Comparison of ENCODE assay signal across 22 cellular contexts in the genomic region with DNA sequence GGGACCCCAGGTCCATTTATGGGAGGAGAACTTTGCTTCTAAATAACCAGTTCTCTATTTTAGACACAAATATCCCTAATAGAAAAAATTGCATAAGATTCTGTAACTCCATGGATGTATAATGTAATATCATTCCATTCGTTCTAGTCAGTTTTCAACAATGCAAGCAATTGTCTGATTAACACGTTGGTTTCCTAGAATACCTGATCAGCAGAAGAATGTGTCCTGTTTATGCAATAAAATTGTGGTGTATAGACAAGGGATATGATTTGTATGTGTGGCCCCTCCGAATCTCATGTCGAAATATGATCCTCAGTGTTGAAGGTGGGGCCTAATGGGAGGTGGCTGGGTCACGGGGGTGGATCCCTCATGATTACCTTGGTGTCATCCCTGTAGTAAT.
A peak's percentile ranks its signal among the peaks of the same experiment; 100 is the strongest.
DNase-seq lines count a peak whose midpoint lies in the region; ATAC-seq and TF ChIP-seq lines count a peak whose summit lies in the region.
"Had no signal": no experiment of that assay in that cellular context is flagged by ENCODE, and none has a peak within 500 bp of the region (broad histone marks: within the 10 kb centered on the region; RNA-seq: fewer than 3 reads in every experiment).

No MANE protein-coding gene starts in this region.

- no peak for TF ChIP-seq CTCF in cardiac fibroblast (IDR thresholded peaks at IDR 0.05; ENCODE audit: low read depth, low read length)
- TF ChIP-seq CTCF in foreskin keratinocyte (conservative IDR thresholded peaks at IDR 0.05): no peak

- H3K27me3 ChIP-seq in foreskin keratinocyte: peaks cover 17% of the 10 kb centered on the region
- H3K27me3 ChIP-seq: MG63 had no signal

- ATAC-seq in foreskin keratinocyte: peak; percentile 29
- ATAC-seq in GM21447 (IDR thresholded peaks at IDR 0.05; ENCODE audit: unreplicated experiment): no peak
- ATAC-seq: GM23338, HCT116, SK-N-SH treated with all-trans-retinoic acid at 6 μM for 48 hours had no signal

- no peaks in the 10 kb centered on the region for H3K4me1 ChIP-seq in foreskin keratinocyte

- peak; percentile 40 for DNase-seq in AG20443 (ENCODE audit: low spot score)
- peak; percentile 35 for DNase-seq in NCI-H226
- peak; percentile 15 to 68 for DNase-seq in cardiac fibroblast (ENCODE audit: low read depth in 2 of 2)
- DNase-seq in foreskin keratinocyte: peak; percentile 73 to 81
- no peak for DNase-seq in NCI-H2171 (lab: John Stamatoyannopoulos, UW)
- DNase-seq in hepatic stellate cell (ENCODE audit: low spot score): no peak
- no peak for DNase-seq in GM19238 (ENCODE audit: insufficient read length, low spot score)
- DNase-seq: Karpas-422; MG63; NCI-H1048; NCI-H146; NCI-H2029 treated with DMSO at 0.1 percent for 48 hours; NCI-H2171 treated with DMSO at 0.1 percent for 48 hours; NCI-H510A; NCI-H748 treated with DMSO at 0.1 percent for 48 hours; NK-92 treated with Interleukin-12 subunit alpha and Interleukin-12 subunit beta, amount 100 ng/mL, for 24 hours; SIG-M5 had no signal

- no peak overlapping the region for H3K4me3 ChIP-seq in cardiac fibroblast (replicated peaks in 1 of 2; ENCODE audit: low read depth in 2 of 2, low read length in 2 of 2)
- H3K4me3 ChIP-seq: GM23338, MG63 had no signal

- H3K27ac ChIP-seq in foreskin keratinocyte: no peak overlapping the region
- H3K27ac ChIP-seq: C4-2B had no signal

Comparison
In these comparisons a context has a peak if more than half of its experiments do, and no peak if none do; other contexts are left out.
1. DNase-seq: peak in AG20443 (single experiment), NCI-H226 (single experiment), cardiac fibroblast (2 of 2) and foreskin keratinocyte (2 of 2); none in NCI-H2171 (single experiment), hepatic stellate cell (single experiment) and GM19238 (single experiment).